ENCODE assay signal across 8 cellular contexts in genomic region chr17:29615048-29615385, GRCh38. TPM values are rescaled to one million over a fixed set of nuclear protein-coding genes. Genes with fewer than 3 reads are reported as not detected.
DNase-seq lines count a peak whose midpoint lies in the region; ATAC-seq lines count a peak whose summit lies in the region.

No MANE protein-coding gene starts in this region.

- H3K4me3 ChIP-seq in BLaER1 (peak overlapping the region; percentile 60), iPS DF 6.9 (ENCODE audit: low read length) (peak overlapping the region; percentile 11; the same call in 1 of the 2 replicates)

- peak; percentile 17 to 21 for ATAC-seq in stimulated activated naive B cell treated with anti-CD40 and anti-IgM and Interleukin-4, amounts not matched to agents 10 μg/mL and 1 μg/mL and 100 μg/mL, for 72 hours (replicated peaks)
- ATAC-seq in GM18861 (IDR thresholded peaks at IDR 0.05; ENCODE audit: unreplicated experiment) = no peak
- ATAC-seq in GM21786 (IDR thresholded peaks at IDR 0.05; ENCODE audit: unreplicated experiment) = no peak

- peak overlapping the region; percentile 74 for H3K4me3 Mint-ChIP-seq in activated T-helper 2 cell treated with anti-CD3 and anti-CD28 coated beads, Interferon-gamma antibody, Interleukin-2, Interleukin-4, amounts not matched to agents 10 μg/mL and 5 μg/mL and 100 μg/mL, durations not matched to agents 14 hours and 24 hours and 36 hours (ENCODE audit: low read depth)
- peak overlapping the region; percentile 85 to 87 for H3K4me3 Mint-ChIP-seq in stimulated activated naive B cell treated with anti-CD40 and anti-IgM and Interleukin-4, amounts not matched to agents 10 μg/mL and 1 μg/mL and 100 μg/mL, for 72 hours

- H3K27me3 Mint-ChIP-seq in activated T-helper 2 cell treated with anti-CD3 and anti-CD28 coated beads, Interferon-gamma antibody, Interleukin-2, Interleukin-4, amounts not matched to agents 10 μg/mL and 5 μg/mL and 100 μg/mL, durations not matched to agents 14 hours and 24 hours and 36 hours (ENCODE audit: low read depth) = no peaks in the 10 kb centered on the region
- H3K27me3 Mint-ChIP-seq in stimulated activated naive B cell treated with anti-CD40 and anti-IgM and Interleukin-4, amounts not matched to agents 10 μg/mL and 1 μg/mL and 100 μg/mL, for 72 hours = peaks cover 17 to 32% of the 10 kb centered on the region in 2 donors

- H3K4me1 Mint-ChIP-seq in activated T-helper 2 cell treated with anti-CD3 and anti-CD28 coated beads, Interferon-gamma antibody, Interleukin-2, Interleukin-4, amounts not matched to agents 10 μg/mL and 5 μg/mL and 100 μg/mL, durations not matched to agents 14 hours and 24 hours and 36 hours (ENCODE audit: low read depth) = peaks cover 39% of the 10 kb centered on the region
- peaks cover 34 to 64% of the 10 kb centered on the region in 2 donors for H3K4me1 Mint-ChIP-seq in stimulated activated naive B cell treated with anti-CD40 and anti-IgM and Interleukin-4, amounts not matched to agents 10 μg/mL and 1 μg/mL and 100 μg/mL, for 72 hours

- peaks cover 41% of the 10 kb centered on the region for H4K20me1 ChIP-seq in BLaER1

- H3K4me2 ChIP-seq in BLaER1 = peak overlapping the region; percentile 99

- no peaks in the 10 kb centered on the region for H3K36me3 Mint-ChIP-seq in activated T-helper 2 cell treated with anti-CD3 and anti-CD28 coated beads, Interferon-gamma antibody, Interleukin-2, Interleukin-4, amounts not matched to agents 10 μg/mL and 5 μg/mL and 100 μg/mL, durations not matched to agents 14 hours and 24 hours and 36 hours (ENCODE audit: low read depth)
- H3K36me3 Mint-ChIP-seq in stimulated activated naive B cell treated with anti-CD40 and anti-IgM and Interleukin-4, amounts not matched to agents 10 μg/mL and 1 μg/mL and 100 μg/mL, for 72 hours = peaks cover 2 to 3% of the 10 kb centered on the region in 2 donors

- H3K27ac ChIP-seq in BLaER1 (no peak overlapping the region), iPS DF 6.9 (ENCODE audit: low read length) (no peak overlapping the region)

- peaks cover 22% of the 10 kb centered on the region for H3K27me3 ChIP-seq in BLaER1
- H3K27me3 ChIP-seq in iPS DF 6.9 (ENCODE audit: control insufficient read depth, insufficient read depth, low read length) = peaks cover 14% of the 10 kb centered on the region

- intact Hi-C loops in activated T-helper 2 cell treated with anti-CD3 and anti-CD28 coated beads, Interferon-gamma antibody, Interleukin-2, Interleukin-4, amounts not matched to agents 10 μg/mL and 5 μg/mL and 100 μg/mL, durations not matched to agents 14 hours and 24 hours and 36 hours (cut with micrococcal nuclease) = loop anchor here (1.0 to 5.0 kb wide), 3 partner anchors 35 to 317 kb away; partner anchors contain the start of gene SSH2

- H3K9me3 Mint-ChIP-seq in activated T-helper 2 cell treated with anti-CD3 and anti-CD28 coated beads, Interferon-gamma antibody, Interleukin-2, Interleukin-4, amounts not matched to agents 10 μg/mL and 5 μg/mL and 100 μg/mL, durations not matched to agents 14 hours and 24 hours and 36 hours = no peaks in the 10 kb centered on the region
- H3K9me3 Mint-ChIP-seq in stimulated activated naive B cell treated with anti-CD40 and anti-IgM and Interleukin-4, amounts not matched to agents 10 μg/mL and 1 μg/mL and 100 μg/mL, for 72 hours = no peaks in the 10 kb centered on the region

- H3K27ac Mint-ChIP-seq in activated T-helper 2 cell treated with anti-CD3 and anti-CD28 coated beads, Interferon-gamma antibody, Interleukin-2, Interleukin-4, amounts not matched to agents 10 μg/mL and 5 μg/mL and 100 μg/mL, durations not matched to agents 14 hours and 24 hours and 36 hours = peak overlapping the region; percentile 58
- peak overlapping the region; percentile 3 for H3K27ac Mint-ChIP-seq in stimulated activated naive B cell treated with anti-CD40 and anti-IgM and Interleukin-4, amounts not matched to agents 10 μg/mL and 1 μg/mL and 100 μg/mL, for 72 hours

- WGBS in iPS DF 6.9 (ENCODE audit: insufficient coverage, insufficient read length) = no CpG with 5 or more reads among the region's 15 CpGs

- H3K36me3 ChIP-seq in BLaER1 = peaks cover 29% of the 10 kb centered on the region
- H3K36me3 ChIP-seq in iPS DF 6.9 (ENCODE audit: control insufficient read depth, insufficient read depth, low read length) = peaks cover 4% of the 10 kb centered on the region; the same call in 1 of the 2 replicates

- peaks cover 75% of the 10 kb centered on the region for H3K4me1 ChIP-seq in BLaER1
- peaks cover 17% of the 10 kb centered on the region for H3K4me1 ChIP-seq in iPS DF 6.9 (ENCODE audit: control insufficient read depth, insufficient read depth, low read length)

- H3K9me3 ChIP-seq in BLaER1 = no peaks in the 10 kb centered on the region
- no peaks in the 10 kb centered on the region for H3K9me3 ChIP-seq in iPS DF 6.9 (ENCODE audit: control insufficient read depth, insufficient read depth, low read length)

- peak; percentile 47 to 54 for DNase-seq in Kasumi-1 (lab: John Stamatoyannopoulos, UW)
- peak; percentile 74 for DNase-seq in activated T-helper 2 cell treated with anti-CD3 and anti-CD28 coated beads, Interferon-gamma antibody, Interleukin-2, Interleukin-4, amounts not matched to agents 10 μg/mL and 5 μg/mL and 100 μg/mL, durations not matched to agents 14 hours and 24 hours and 36 hours (ENCODE audit: low spot score)
- DNase-seq in iPS DF 6.9 (ENCODE audit: low read depth, low spot score) = no peak
- DNase-seq in stimulated activated naive B cell treated with anti-CD40 and anti-IgM and Interleukin-4, amounts not matched to agents 10 μg/mL and 1 μg/mL and 100 μg/mL, for 72 hours = no peak
- no peak for DNase-seq in NCI-H774 (lab: John Stamatoyannopoulos, UW)

- H3K9ac ChIP-seq in BLaER1 = 0 out of 2 replicates have a peak overlapping the region, but pooled peaks have one; percentile 50

RNA-seq across cellular contexts. Expression of gene CORO6, which starts 7.7 kb away (rescaled TPM):
- 3.1 and 3.8 TPM in 2 replicates for total RNA-seq in activated T-helper 2 cell treated with anti-CD3 and anti-CD28 coated beads, Interferon-gamma antibody, Interleukin-2, Interleukin-4, amounts not matched to agents 10 μg/mL and 5 μg/mL and 100 μg/mL, durations not matched to agents 14 hours and 24 hours and 36 hours

RNA-seq across cellular contexts. Expression of gene ANKRD13B, which starts 22.1 kb away (rescaled TPM):
- 34.1 and 41.6 TPM in 2 replicates for total RNA-seq in activated T-helper 2 cell treated with anti-CD3 and anti-CD28 coated beads, Interferon-gamma antibody, Interleukin-2, Interleukin-4, amounts not matched to agents 10 μg/mL and 5 μg/mL and 100 μg/mL, durations not matched to agents 14 hours and 24 hours and 36 hours

RNA-seq across cellular contexts. Expression of gene GIT1, which starts 25.6 kb away (rescaled TPM):
- 67.3 and 72.4 TPM in 2 replicates for total RNA-seq in activated T-helper 2 cell treated with anti-CD3 and anti-CD28 coated beads, Interferon-gamma antibody, Interleukin-2, Interleukin-4, amounts not matched to agents 10 μg/mL and 5 μg/mL and 100 μg/mL, durations not matched to agents 14 hours and 24 hours and 36 hours

RNA-seq across cellular contexts. Expression of gene TP53I13, which starts 46.5 kb away (rescaled TPM):
- total RNA-seq in activated T-helper 2 cell treated with anti-CD3 and anti-CD28 coated beads, Interferon-gamma antibody, Interleukin-2, Interleukin-4, amounts not matched to agents 10 μg/mL and 5 μg/mL and 100 μg/mL, durations not matched to agents 14 hours and 24 hours and 36 hours = 78.2 and 84.8 TPM in 2 replicates

RNA-seq across cellular contexts. Expression of gene ABHD15, which starts 48.2 kb away (rescaled TPM):
- total RNA-seq in activated T-helper 2 cell treated with anti-CD3 and anti-CD28 coated beads, Interferon-gamma antibody, Interleukin-2, Interleukin-4, amounts not matched to agents 10 μg/mL and 5 μg/mL and 100 μg/mL, durations not matched to agents 14 hours and 24 hours and 36 hours = 19.5 and 20.2 TPM in 2 replicates

Comparison
In these comparisons a context has a peak if more than half of its experiments do, and no peak if none do; other contexts are left out.
1. DNase-seq: peak in Kasumi-1 (2 of 2) and activated T-helper 2 cell treated with anti-CD3 and anti-CD28 coated beads, Interferon-gamma antibody, Interleukin-2, Interleukin-4, amounts not matched to agents 10 μg/mL and 5 μg/mL and 100 μg/mL, durations not matched to agents 14 hours and 24 hours and 36 hours (single experiment); none in iPS DF 6.9 (single experiment), stimulated activated naive B cell treated with anti-CD40 and anti-IgM and Interleukin-4, amounts not matched to agents 10 μg/mL and 1 μg/mL and 100 μg/mL, for 72 hours (single experiment) and NCI-H774 (single experiment).
2. ATAC-seq: peak in stimulated activated naive B cell treated with anti-CD40 and anti-IgM and Interleukin-4, amounts not matched to agents 10 μg/mL and 1 μg/mL and 100 μg/mL, for 72 hours (2 of 2); none in GM18861 (single experiment) and GM21786 (single experiment).